18 cellular contexts compared by ENCODE assay signal in genomic region chr16:6528217-6528616, GRCh38.
A peak's percentile ranks its signal among the peaks of the same experiment; 100 is the strongest.
DNase-seq lines count a peak whose midpoint lies in the region; TF ChIP-seq lines count a peak whose summit lies in the region.
"Had no signal": no experiment of that assay in that cellular context is flagged by ENCODE, and none has a peak within 500 bp of the region (broad histone marks: within the 10 kb centered on the region; RNA-seq: fewer than 3 reads in every experiment).

No MANE protein-coding gene starts in this region.

- no peaks in the 10 kb centered on the region for H3K36me3 ChIP-seq in esophagus muscularis mucosa
- H3K36me3 ChIP-seq: BE2C; BLaER1 treated with 17β-estradiol and CSF1 and Interleukin-3, amounts not matched to agents 10 nM and 100 nM had no signal

- no peak for TF ChIP-seq EP300 in esophagus muscularis mucosa (IDR thresholded peaks at IDR 0.05)

- TF ChIP-seq POLR2A in esophagus muscularis mucosa (IDR thresholded peaks at IDR 0.05; ENCODE audit: low read depth): no peak

- intact Hi-C loops in esophagus muscularis mucosa (cut with DNase I): no loop called here

- no peaks in the 10 kb centered on the region for H3K4me1 ChIP-seq in esophagus muscularis mucosa
- H3K4me1 ChIP-seq: BE2C; BLaER1 treated with 17β-estradiol and CSF1 and Interleukin-3, amounts not matched to agents 10 nM and 100 nM had no signal

- H3K27me3 ChIP-seq in esophagus muscularis mucosa: no peaks in the 10 kb centered on the region
- H3K27me3 ChIP-seq: BE2C; BLaER1 treated with 17β-estradiol and CSF1 and Interleukin-3, amounts not matched to agents 10 nM and 100 nM had no signal

- DNase-seq in DMS153 (lab: John Stamatoyannopoulos, UW) (peak; percentile 81), DMS153 treated with DMSO at 0.1 percent for 48 hours (lab: John Stamatoyannopoulos, UW; ENCODE audit: unreplicated experiment) (no peak), NCI-H146 (lab: John Stamatoyannopoulos, UW) (peak; percentile 23), NCI-H748 (lab: John Stamatoyannopoulos, UW; ENCODE audit: unreplicated experiment) (peak; percentile 93), esophagus muscularis mucosa (ENCODE audit: extremely low spot score) (peak; percentile 66), AG08396 (ENCODE audit: low spot score) (no peak)
- DNase-seq in activated naive CD4-positive, alpha-beta T cell treated with Interleukin-2 at 50 U/mL for 16 hours: no peak
- DNase-seq: AML-193; BE2C; CD4-positive, alpha-beta T cell; CD8-positive, alpha-beta memory T cell; DMS 273 treated with DMSO at 0.1 percent for 48 hours; DND-41; GM23248; H7; HCEC 1CT had no signal

- WGBS in esophagus muscularis mucosa: 25% methylated on average over 1 of the region's 2 CpGs

- H3K4me3 ChIP-seq in esophagus muscularis mucosa: no peak overlapping the region
- H3K4me3 ChIP-seq: BLaER1 treated with 17β-estradiol and CSF1 and Interleukin-3, amounts not matched to agents 10 nM and 100 nM; GM23248 had no signal

- H3K27ac ChIP-seq in esophagus muscularis mucosa (replicated peaks in 1 of 4): no peak overlapping the region
- H3K27ac ChIP-seq: 22Rv1; BLaER1 treated with 17β-estradiol and CSF1 and Interleukin-3, amounts not matched to agents 10 nM and 100 nM; GM23248 had no signal

- H3K9me3 ChIP-seq in esophagus muscularis mucosa: peaks cover 0 to 6% (median 0%) of the 10 kb centered on the region in 4 donors
- H3K9me3 ChIP-seq: BE2C; BLaER1 treated with 17β-estradiol and CSF1 and Interleukin-3, amounts not matched to agents 10 nM and 100 nM had no signal

- no peak for TF ChIP-seq CTCF in esophagus muscularis mucosa (IDR thresholded peaks at IDR 0.05)

Comparison
In these comparisons a context has a peak if more than half of its experiments do, and no peak if none do; other contexts are left out.
1. DNase-seq: peak in DMS153 (single experiment), NCI-H146 (single experiment), NCI-H748 (single experiment) and esophagus muscularis mucosa (single experiment); none in DMS153 treated with DMSO at 0.1 percent for 48 hours (single experiment), activated naive CD4-positive, alpha-beta T cell treated with Interleukin-2 at 50 U/mL for 16 hours (single experiment) and AG08396 (single experiment).